ENCODE assay signal across 20 cellular contexts in the genomic region with DNA sequence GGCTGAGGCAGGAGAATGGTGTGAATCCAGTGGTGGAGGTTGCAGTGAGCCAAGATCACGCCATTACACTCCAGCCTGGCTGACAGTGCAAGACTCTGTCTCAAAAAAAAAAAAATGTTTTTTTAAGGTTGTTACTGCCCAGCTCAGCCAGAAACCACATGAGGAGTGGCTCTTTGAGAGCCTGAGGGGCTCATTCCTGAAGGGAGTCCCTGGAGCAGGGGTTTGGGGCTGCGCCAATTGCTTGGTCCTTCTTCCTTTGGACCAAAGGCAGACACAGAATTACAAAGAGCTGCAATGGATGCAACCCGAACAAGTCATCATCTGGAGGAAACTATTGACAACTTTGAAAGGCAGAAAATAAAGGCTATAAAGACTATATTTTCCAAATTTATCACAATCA.
DNase-seq lines count a peak whose midpoint lies in the region; ATAC-seq lines count a peak whose summit lies in the region.
"Had no signal": no experiment of that assay in that cellular context is flagged by ENCODE, and none has a peak within 500 bp of the region (broad histone marks: within the 10 kb centered on the region; RNA-seq: fewer than 3 reads in every experiment).

No MANE protein-coding gene starts in this region.

- no peaks in the 10 kb centered on the region for H3K9me3 ChIP-seq in SJCRH30 (replicated peaks)
- H3K9me3 ChIP-seq: A549, Caco-2 had no signal

- H3K9me3 Mint-ChIP-seq in activated naive CD8-positive, alpha-beta T cell treated with anti-CD3 and anti-CD28 coated beads for 36 hours: no peaks in the 10 kb centered on the region
- H3K9me3 Mint-ChIP-seq: CD8-positive, alpha-beta T cell had no signal

- H3K4me1 ChIP-seq in SJCRH30: no peaks in the 10 kb centered on the region
- H3K4me1 ChIP-seq: A549; BLaER1 treated with 17β-estradiol and CSF1 and Interleukin-3, amounts not matched to agents 10 nM and 100 nM; Caco-2 had no signal

- no peak for ATAC-seq in GM18873 (IDR thresholded peaks at IDR 0.05; ENCODE audit: low FRiP score, unreplicated experiment)
- ATAC-seq: A549; CD8-positive, alpha-beta T cell; GM12878 had no signal

- H3K36me3 ChIP-seq in SJCRH30: no peaks in the 10 kb centered on the region
- H3K36me3 ChIP-seq: BLaER1 treated with 17β-estradiol and CSF1 and Interleukin-3, amounts not matched to agents 10 nM and 100 nM had no signal

- H3K27ac Mint-ChIP-seq in activated naive CD8-positive, alpha-beta T cell treated with anti-CD3 and anti-CD28 coated beads for 36 hours: no peak overlapping the region
- H3K27ac Mint-ChIP-seq: B cell; CD4-positive, alpha-beta T cell; CD8-positive, alpha-beta T cell had no signal

- no peaks in the 10 kb centered on the region for H3K36me3 Mint-ChIP-seq in activated naive CD8-positive, alpha-beta T cell treated with anti-CD3 and anti-CD28 coated beads for 36 hours
- H3K36me3 Mint-ChIP-seq: CD8-positive, alpha-beta T cell had no signal

- DNase-seq in EH (ENCODE audit: low read depth): peak; percentile 24
- DNase-seq in RPMI7951 (ENCODE audit: low read depth): peak; percentile 66
- DNase-seq in astrocyte of the hippocampus (ENCODE audit: low read depth, low spot score): peak; percentile 13
- no peak for DNase-seq in SJCRH30
- no peak for DNase-seq in activated naive CD8-positive, alpha-beta T cell treated with anti-CD3 and anti-CD28 coated beads for 36 hours
- DNase-seq: AML-193; Caco-2; Calu3; CD4-positive, alpha-beta T cell; CD8-positive, alpha-beta T cell; DMS79 treated with DMSO at 0.1 percent for 48 hours; EL; GDM1 had no signal

- H3K4me3 ChIP-seq in SJCRH30: no peak overlapping the region
- H3K4me3 ChIP-seq: A549; BLaER1 treated with 17β-estradiol and CSF1 and Interleukin-3, amounts not matched to agents 10 nM and 100 nM; GM12878 had no signal

- H3K4me3 Mint-ChIP-seq in activated naive CD8-positive, alpha-beta T cell treated with anti-CD3 and anti-CD28 coated beads for 36 hours: no peak overlapping the region
- H3K4me3 Mint-ChIP-seq: B cell; CD4-positive, alpha-beta T cell; CD8-positive, alpha-beta T cell had no signal

- peaks cover 22% of the 10 kb centered on the region for H3K27me3 Mint-ChIP-seq in activated naive CD8-positive, alpha-beta T cell treated with anti-CD3 and anti-CD28 coated beads for 36 hours
- H3K27me3 Mint-ChIP-seq: B cell had no signal

- H3K4me1 Mint-ChIP-seq in activated naive CD8-positive, alpha-beta T cell treated with anti-CD3 and anti-CD28 coated beads for 36 hours: no peaks in the 10 kb centered on the region
- H3K4me1 Mint-ChIP-seq: B cell had no signal

- no peak overlapping the region for H3K27ac ChIP-seq in SJCRH30
- H3K27ac ChIP-seq: 22Rv1; A549; BLaER1 treated with 17β-estradiol and CSF1 and Interleukin-3, amounts not matched to agents 10 nM and 100 nM; C4-2B had no signal

- H3K27me3 ChIP-seq in SJCRH30: no peaks in the 10 kb centered on the region
- H3K27me3 ChIP-seq: BLaER1 treated with 17β-estradiol and CSF1 and Interleukin-3, amounts not matched to agents 10 nM and 100 nM had no signal

Comparison
In these comparisons a context has a peak if more than half of its experiments do, and no peak if none do; other contexts are left out.
1. DNase-seq: peak in EH (single experiment), RPMI7951 (single experiment) and astrocyte of the hippocampus (single experiment); none in SJCRH30 (0 of 2) and activated naive CD8-positive, alpha-beta T cell treated with anti-CD3 and anti-CD28 coated beads for 36 hours (single experiment).